In genomic region chrX:150697641-150698040, GRCh38 we compare ENCODE assay signal across 17 cellular contexts. TPM values are rescaled to one million over a fixed set of nuclear protein-coding genes. Genes with fewer than 3 reads are reported as not detected.
DNase-seq lines count a peak whose midpoint lies in the region; ATAC-seq, FAIRE-seq and TF ChIP-seq lines count a peak whose summit lies in the region.
"Had no signal": no experiment of that assay in that cellular context is flagged by ENCODE, and none has a peak within 500 bp of the region (broad histone marks: within the 10 kb centered on the region; RNA-seq: fewer than 3 reads in every experiment).

No MANE protein-coding gene starts in this region.

- TF ChIP-seq POLR2A in HepG2 (IDR thresholded peaks at IDR 0.05; ENCODE audit: insufficient read depth in 1 of 2, low read depth in 2 of 2, low read length in 2 of 2) (no peak), right lobe of liver (IDR thresholded peaks at IDR 0.05) (no peak), GM12878 (IDR thresholded peaks at IDR 0.05; ENCODE audit: low read depth, low read length) (no peak)

- H3K4me3 ChIP-seq in HepG2 (replicated peaks in 1 of 3; ENCODE audit: insufficient read depth in 1 of 3, low read depth in 2 of 3, low read length in 3 of 3) (no peak overlapping the region), right lobe of liver (no peak overlapping the region), GM12878 (peak overlapping the region; percentile 34; the same call in 1 of the 2 replicates)
- H3K4me3 ChIP-seq in effector memory CD4-positive, alpha-beta T cell (ENCODE audit: insufficient read depth, low read depth, low read length, poor library complexity, severe bottlenecking) = no peak overlapping the region
- H3K4me3 ChIP-seq: HAP-1, left lung, psoas muscle had no signal

- H3K4me2 ChIP-seq in HepG2 (ENCODE audit: low read depth, low read length) = no peak overlapping the region
- peak overlapping the region; percentile 38 for H3K4me2 ChIP-seq in GM12878 (ENCODE audit: control insufficient read depth, insufficient read depth)

- TF ChIP-seq RAD21 in HepG2 (CRISPR knock-in tag; IDR thresholded peaks at IDR 0.05) = no peak
- no peak for TF ChIP-seq RAD21 in GM12878 (IDR thresholded peaks at IDR 0.05; ENCODE audit: insufficient read depth, low read depth, low read length)

- CTCF ChIA-PET in HepG2 (lab: Yijun Ruan, JAX; ENCODE audit: low intra/inter-chr PET ratio, low total read pairs) (no interaction called here), T-cell (lab: Charles Lee) (no interaction called here), GM12878 (lab: Yijun Ruan, JAX) (interaction anchor here (2.3 to 12.8 kb wide), 2 partner anchors 14 to 16 kb away, joined by 12 to 106 read pairs; no protein-coding TSS in a partner anchor)

- intact Hi-C loops in HepG2 (cut with micrococcal nuclease; ENCODE audit: unreplicated experiment) (no loop called here), right lobe of liver (cut with DNase I) (no loop called here), GM12878 (cut with micrococcal nuclease; ENCODE audit: unreplicated experiment) (loop anchor here (5.0 kb wide), 1 partner anchor 125 kb away; no protein-coding TSS in a partner anchor)

- RAD21 ChIA-PET in GM12878 (lab: Charles Lee; ENCODE audit: unreplicated experiment) = no interaction called here

- H3K36me3 ChIP-seq in HepG2 (replicated peaks in 1 of 2; ENCODE audit: control insufficient read depth in 1 of 2, insufficient read depth in 2 of 2, low read length in 2 of 2) (peaks cover 0 to 3% of the 10 kb centered on the region in 2 experiments; a peak in 1 of 5 replicates), right lobe of liver (no peaks in the 10 kb centered on the region), GM12878 (ENCODE audit: control insufficient read depth in 2 of 2, insufficient read depth in 2 of 2, low read length in 1 of 2) (0 out of 4 replicates have a peak, but pooled peaks cover 0 to 2% of the 10 kb centered on the region in 2 experiments)
- H3K36me3 ChIP-seq in effector memory CD4-positive, alpha-beta T cell (ENCODE audit: control insufficient read depth, insufficient read depth, low read length) = peaks cover 4% of the 10 kb centered on the region
- H3K36me3 ChIP-seq: HAP-1, left lung had no signal

- SMC1A ChIA-PET in GM12878 (lab: Charles Lee; ENCODE audit: uncharacterized antibody, unreplicated experiment) = interaction anchor here (4.3 kb wide), 1 partner anchor 14 kb away, joined by 19 read pairs; no protein-coding TSS in a partner anchor

- WGBS in HepG2 (ENCODE audit: low lambda C conversion rate) = 100% methylated on average over 4 of the region's 7 CpGs
- WGBS in right lobe of liver (ENCODE audit: insufficient coverage, low coverage, low lambda C conversion rate, missing lambda C conversion rate) = 63% methylated on average over 3 of the region's 7 CpGs
- WGBS in GM12878 (ENCODE audit: insufficient coverage, insufficient replicate concordance, low lambda C conversion rate, missing lambda C conversion rate) = 69% methylated on average over 5 of the region's 7 CpGs

- H3K4me1 Mint-ChIP-seq in T-cell = peaks cover 34 to 55% (median 55%) of the 10 kb centered on the region in 3 donors

- peak overlapping the region; percentile 84 to 86 for H3K27ac Mint-ChIP-seq in T-cell

- TF ChIP-seq CTCF in HepG2 (CRISPR knock-in tag; IDR thresholded peaks at IDR 0.05) = no peak
- no peak for TF ChIP-seq CTCF in right lobe of liver (IDR thresholded peaks at IDR 0.05)
- no peak for TF ChIP-seq CTCF in GM12878 (IDR thresholded peaks at IDR 0.05 in 2 of 3, conservative IDR thresholded peaks at IDR 0.05 in 1 of 3; ENCODE audit: control insufficient read depth in 2 of 3, extremely low read depth in 1 of 3, insufficient read depth in 1 of 3, low read depth in 3 of 3, low read length in 3 of 3)

- H3K27ac ChIP-seq in HepG2 (ENCODE audit: extremely low read length, insufficient read depth, low read length) (no peak overlapping the region), right lobe of liver (no peak overlapping the region), GM12878 (ENCODE audit: control insufficient read depth, insufficient read depth) (no peak overlapping the region; the same call in 1 of the 2 replicates)
- H3K27ac ChIP-seq in effector memory CD4-positive, alpha-beta T cell (ENCODE audit: insufficient read depth, low read length, poor library complexity, severe bottlenecking) = no peak overlapping the region
- H3K27ac ChIP-seq: psoas muscle had no signal

- H3K79me2 ChIP-seq in HepG2 (ENCODE audit: insufficient read depth, low read length) = no peaks in the 10 kb centered on the region
- H3K79me2 ChIP-seq in GM12878 (ENCODE audit: control insufficient read depth, insufficient read depth, low read length) = peaks cover 35% of the 10 kb centered on the region

- H3K27me3 Mint-ChIP-seq in T-cell = no peaks in the 10 kb centered on the region

- no peaks in the 10 kb centered on the region for H4K20me1 ChIP-seq in HepG2 (ENCODE audit: insufficient read depth, low read length)
- H4K20me1 ChIP-seq in GM12878 (ENCODE audit: control insufficient read depth, insufficient read depth) = no peaks in the 10 kb centered on the region

- H3K9me3 Mint-ChIP-seq in T-cell = no peaks in the 10 kb centered on the region

- no peak for ATAC-seq in HepG2
- no peak for ATAC-seq in right lobe of liver
- ATAC-seq in T-cell (replicated peaks in 1 of 4) = no peak
- ATAC-seq in GM12878 = no peak
- peak; percentile 10 for ATAC-seq in stimulated activated naive CD8-positive, alpha-beta T cell treated with anti-CD3 and anti-CD28 coated beads, Interleukin-15, Interleukin-2, amounts not matched to agents 100 U/mL and 50 U/mL, for 24 hours
- ATAC-seq: left lung, psoas muscle had no signal

- H3K9me3 ChIP-seq in HepG2 (ENCODE audit: low read length) (no peaks in the 10 kb centered on the region), right lobe of liver (no peaks in the 10 kb centered on the region), GM12878 (replicated peaks; ENCODE audit: control insufficient read depth, insufficient read depth, low read length) (no peaks in the 10 kb centered on the region)
- H3K9me3 ChIP-seq in effector memory CD4-positive, alpha-beta T cell (ENCODE audit: control insufficient read depth, low read length) = no peaks in the 10 kb centered on the region
- H3K9me3 ChIP-seq: HAP-1, left lung, psoas muscle had no signal

- BruUV-seq in HepG2 (replicated peaks; lab: Mats Ljungman, UMichigan) (no TSS peak), GM12878 (replicated peaks; lab: Mats Ljungman, UMichigan) (no TSS peak)

- POLR2A ChIA-PET in HepG2 (lab: Yijun Ruan, JAX) = no interaction called here
- POLR2A ChIA-PET in T-cell (lab: Charles Lee) = no interaction called here
- POLR2A ChIA-PET in GM12878 (lab: Charles Lee) = interaction anchor here (1.0 kb wide), 1 partner anchor 13 kb away, joined by 3 read pairs; no protein-coding TSS in a partner anchor

- FAIRE-seq in HepG2 (lab: Jason Lieb, UNC) (no peak), GM12878 (lab: Jason Lieb, UNC) (no peak)

- H3K27me3 ChIP-seq in HepG2 (ENCODE audit: control insufficient read depth in 1 of 2, insufficient read depth in 2 of 2, low read length in 2 of 2) = no peaks in the 10 kb centered on the region
- no peaks in the 10 kb centered on the region for H3K27me3 ChIP-seq in right lobe of liver
- no peaks in the 10 kb centered on the region for H3K27me3 ChIP-seq in GM12878 (replicated peaks in 1 of 2; ENCODE audit: control insufficient read depth in 2 of 2, insufficient read depth in 2 of 2, low read length in 1 of 2)
- no peaks in the 10 kb centered on the region for H3K27me3 ChIP-seq in effector memory CD4-positive, alpha-beta T cell (replicated peaks; ENCODE audit: control insufficient read depth, insufficient read depth, low read length, poor library complexity, severe bottlenecking)
- H3K27me3 ChIP-seq: left lung had no signal

- in situ Hi-C loops in HepG2 (cut with HindIII; ENCODE audit: extremely low pct_ligation_motif_present, low pct_unique_long_range_greater_than_20kb) = loop anchor here (25.0 kb wide), 1 partner anchor 735 kb away; no protein-coding TSS in a partner anchor
- in situ Hi-C loops in GM12878 (cut with MboI) = loop anchor here (25.0 kb wide), 1 partner anchor 1185 kb away; the partner anchor contains the start of gene IDS

- DNase-seq in HepG2 (ENCODE audit: low spot score) (no peak), right lobe of liver (no peak), T-cell (no peak), GM12878 (ENCODE audit: low read depth, low spot score) (no peak), AG08396 (ENCODE audit: low spot score) (no peak), HuH-7.5 (ENCODE audit: low spot score) (no peak)
- DNase-seq in stimulated activated naive CD8-positive, alpha-beta T cell treated with anti-CD3 and anti-CD28 coated beads, Interleukin-15, Interleukin-2, amounts not matched to agents 100 U/mL and 50 U/mL, for 24 hours = peak; percentile 15
- DNase-seq in effector memory CD4-positive, alpha-beta T cell = no peak
- DNase-seq: activated CD4-positive, CD25-positive, alpha-beta regulatory T cell; activated effector memory CD4-positive, alpha-beta T cell treated with Interleukin-2 at 50 U/mL for 16 hours; cortex of kidney; foreskin melanocyte; left lung; NCI-H1694; psoas muscle had no signal

- H3K4me1 ChIP-seq in HepG2 (ENCODE audit: insufficient read depth, low read length) (peaks cover 11% of the 10 kb centered on the region; the same call in 1 of the 2 replicates), right lobe of liver (peaks cover 0 to 5% (median 0%) of the 10 kb centered on the region in 4 donors), GM12878 (ENCODE audit: control insufficient read depth, insufficient read depth, low read length) (peaks cover 10% of the 10 kb centered on the region; the same call in 1 of the 2 replicates)
- H3K4me1 ChIP-seq in effector memory CD4-positive, alpha-beta T cell (ENCODE audit: control insufficient read depth, insufficient read depth, low read length, poor library complexity, severe bottlenecking) = peaks cover 14% of the 10 kb centered on the region
- H3K4me1 ChIP-seq: HAP-1, psoas muscle had no signal

- peaks cover 6% of the 10 kb centered on the region for H3K36me3 Mint-ChIP-seq in T-cell
- H3K36me3 Mint-ChIP-seq: brain had no signal

- H2AFZ ChIP-seq in HepG2 (ENCODE audit: low read length) (no peak overlapping the region), GM12878 (ENCODE audit: control insufficient read depth, low read depth, low read length) (no peak overlapping the region)

- no peak for TF ChIP-seq EP300 in HepG2 (IDR thresholded peaks at IDR 0.05; ENCODE audit: low read depth in 2 of 2, low read length in 2 of 2)
- no peak for TF ChIP-seq EP300 in HepG2 (CRISPR knock-in tag; IDR thresholded peaks at IDR 0.05; ENCODE audit: borderline replicate concordance)
- no peak for TF ChIP-seq EP300 in GM12878 (IDR thresholded peaks at IDR 0.05; ENCODE audit: borderline replicate concordance in 1 of 2, control insufficient read depth in 1 of 2, low read depth in 2 of 2, low read length in 2 of 2)

- H3K4me3 Mint-ChIP-seq in T-cell = peak overlapping the region in 1 of 3 donors; percentile 88

- H3K9ac ChIP-seq in HepG2 (ENCODE audit: insufficient read depth, low read depth, low read length) (no peak overlapping the region), GM12878 (ENCODE audit: control insufficient read depth, insufficient read depth, low read length) (no peak overlapping the region)

RNA-seq across cellular contexts. Expression of gene MTMR1, which starts 4.4 kb away (rescaled TPM):
- total RNA-seq in HepG2 (2016; rRNA removed; fragmentation: Illumina TruSeq; extraction: Trizol) = 11.1 and 11.3 TPM in 2 replicates
- total RNA-seq in HepG2 (2016; cell fraction: cytosol; rRNA removed; fragmentation: Illumina TruSeq; extraction: Trizol; ENCODE audit: low read depth) = 4.9 and 6.2 TPM in 2 replicates
- 10.8 and 10.9 TPM in 2 replicates for total RNA-seq in HepG2 (2016; cell fraction: insoluble cytoplasmic fraction; rRNA removed; fragmentation: Illumina TruSeq; extraction: Trizol)
- 6.2 and 6.4 TPM in 2 replicates for total RNA-seq in HepG2 (2016; cell fraction: membrane; rRNA removed; fragmentation: Illumina TruSeq; extraction: Trizol)
- 11.7 and 14.6 TPM in 2 replicates for total RNA-seq in HepG2 (2016; cell fraction: nucleus; rRNA removed; fragmentation: Illumina TruSeq; extraction: Trizol)
- 8.9 and 9.1 TPM in 2 replicates for polyA plus RNA-seq in HepG2 (2011; rRNA removed)
- 5.0 and 5.7 TPM in 2 replicates for polyA plus RNA-seq in HepG2 (2011; cell fraction: cytosol; rRNA removed)
- 20.2 and 23.1 TPM in 2 replicates for polyA plus RNA-seq in HepG2 (2011; cell fraction: nucleus; rRNA removed)
- polyA plus RNA-seq in HepG2 (2012) = 6.0 and 7.7 TPM in 2 replicates
- 0.63 and 0.69 TPM in 2 replicates for polyA plus RNA-seq in HepG2 (2016; cell fraction: cytosol; fragmentation: Illumina TruSeq; extraction: Trizol; ENCODE audit: low read depth)
- 9.7 and 9.8 TPM in 2 replicates for polyA plus RNA-seq in HepG2 (2016; cell fraction: insoluble cytoplasmic fraction; fragmentation: Illumina TruSeq; extraction: Trizol; ENCODE audit: low read depth)
- polyA plus RNA-seq in HepG2 (2016; cell fraction: membrane; fragmentation: Illumina TruSeq; extraction: Trizol; ENCODE audit: low read depth) = 2.2 and 2.4 TPM in 2 replicates
- polyA plus RNA-seq in HepG2 (2016; cell fraction: nucleus; fragmentation: Illumina TruSeq; extraction: Trizol; ENCODE audit: insufficient read depth, low read depth) = 22.9 and 26.7 TPM in 2 replicates
- 8.6 and 32.8 TPM in 2 replicates for polyA minus RNA-seq in HepG2 (2011; rRNA and poly(A)+ RNA removed; ENCODE audit: low replicate concordance)
- polyA minus RNA-seq in HepG2 (2011; cell fraction: cytosol; rRNA and poly(A)+ RNA removed) = 6.1 and 9.3 TPM in 2 replicates
- 16.8 and 20.5 TPM in 2 replicates for polyA minus RNA-seq in HepG2 (2011; cell fraction: nucleus; rRNA and poly(A)+ RNA removed)
- total RNA-seq in right lobe of liver = 10 to 100 TPM in 3 of 6 experiments, 1 to 10 TPM in 3; 7.6 to 11.2 (median 9.4) TPM
- 10 to 100 TPM; 33.8 to 58.3 (median 39.4) TPM for total RNA-seq in T-cell
- 47.2 and 51.2 TPM in 2 replicates for total RNA-seq in GM12878 (2013; cell fraction: nucleolus; rRNA removed)
- 22.7 and 23.6 TPM in 2 replicates for total RNA-seq in GM12878 (2014; rRNA removed)
- total RNA-seq in GM12878 (2014; rRNA removed; fragmentation: Illumina TruSeq; extraction: Trizol) = 20.3 and 22.2 TPM in 2 replicates
- 29.2 and 31.8 TPM in 2 replicates for total RNA-seq in GM12878 (2021)
- polyA plus RNA-seq in GM12878 (2011; ENCODE audit: low read depth) = 10.8 TPM
- polyA plus RNA-seq in GM12878 (2011; rRNA removed) = 31.4 and 38.5 TPM in 2 replicates
- 23.2 and 25.3 TPM in 2 replicates for polyA plus RNA-seq in GM12878 (2011; cell fraction: cytosol; rRNA removed)
- 41.1 and 43.8 TPM in 2 replicates for polyA plus RNA-seq in GM12878 (2011; cell fraction: nucleus; rRNA removed)
- polyA plus RNA-seq in GM12878 (2012) = 17.4 and 18.0 TPM in 2 replicates
- 32.2 and 40.5 TPM in 2 replicates for polyA plus RNA-seq in GM12878 (2014; fragmentation: Illumina TruSeq; extraction: Trizol)
- polyA plus RNA-seq in GM12878 (2014; fragmentation: Nextera tagmentation; extraction: Ambion mirVana) = 1 to 10 TPM; 1.2 to 2.5 TPM
- 25.0 and 25.4 TPM in 2 replicates for polyA plus RNA-seq in GM12878 (2014; rRNA removed)
- polyA plus RNA-seq in GM12878 (2016; fragmentation: Nextera tagmentation; extraction: Ambion mirVana) = 1 to 10 TPM; 3.8 to 4.8 TPM
- polyA minus RNA-seq in GM12878 (2011; rRNA and poly(A)+ RNA removed) = 27.8 and 33.9 TPM in 2 replicates
- 8.8 and 12.8 TPM in 2 replicates for polyA minus RNA-seq in GM12878 (2011; cell fraction: cytosol; rRNA and poly(A)+ RNA removed)
- polyA minus RNA-seq in GM12878 (2011; cell fraction: nucleus; rRNA and poly(A)+ RNA removed) = 12.8 and 19.2 TPM in 2 replicates
